In genomic region chr2:174581543-174581942, GRCh38 we compare ENCODE assay signal across 13 cellular contexts. TPM values are rescaled to one million over a fixed set of nuclear protein-coding genes. Genes with fewer than 3 reads are reported as not detected.
DNase-seq lines count a peak whose midpoint lies in the region; ATAC-seq lines count a peak whose summit lies in the region.
"Had no signal": no experiment of that assay in that cellular context is flagged by ENCODE, and none has a peak within 500 bp of the region (broad histone marks: within the 10 kb centered on the region; RNA-seq: fewer than 3 reads in every experiment).

No MANE protein-coding gene starts in this region.

- CTCF ChIA-PET in activated CD8-positive, alpha-beta memory T cell treated with anti-CD3 and anti-CD28 coated beads, Interleukin-2, amount 10 ng/mL, durations not matched to agents 7 days and 5 days (lab: Charles Lee) = interaction anchor here (0.7 to 5.6 kb wide), 7 partner anchors 8 to 118 kb away, joined by 3 to 40 read pairs (median 3); no protein-coding TSS in a partner anchor

- H3K9me3 Mint-ChIP-seq in activated CD8-positive, alpha-beta memory T cell treated with anti-CD3 and anti-CD28 coated beads, Interleukin-2, amount 10 ng/mL, durations not matched to agents 7 days and 5 days (ENCODE audit: low read depth) = no peaks in the 10 kb centered on the region

- peak; percentile 35 for ATAC-seq in activated CD8-positive, alpha-beta memory T cell treated with anti-CD3 and anti-CD28 coated beads, Interleukin-2, amount 10 ng/mL, durations not matched to agents 7 days and 5 days
- ATAC-seq in HG03460 (IDR thresholded peaks at IDR 0.05; ENCODE audit: unreplicated experiment) = peak; percentile 53
- ATAC-seq: lower lobe of right lung had no signal

- no peaks in the 10 kb centered on the region for H3K27me3 Mint-ChIP-seq in activated CD8-positive, alpha-beta memory T cell treated with anti-CD3 and anti-CD28 coated beads, Interleukin-2, amount 10 ng/mL, durations not matched to agents 7 days and 5 days

- peaks cover 71% of the 10 kb centered on the region for H3K36me3 Mint-ChIP-seq in activated CD8-positive, alpha-beta memory T cell treated with anti-CD3 and anti-CD28 coated beads, Interleukin-2, amount 10 ng/mL, durations not matched to agents 7 days and 5 days

- peaks cover 79% of the 10 kb centered on the region for H3K4me1 Mint-ChIP-seq in activated CD8-positive, alpha-beta memory T cell treated with anti-CD3 and anti-CD28 coated beads, Interleukin-2, amount 10 ng/mL, durations not matched to agents 7 days and 5 days

- H3K27ac ChIP-seq in cingulate gyrus (ENCODE audit: low read depth, low read length) (peak overlapping the region; percentile 67), substantia nigra (ENCODE audit: low read depth, low read length, poor library complexity, severe bottlenecking) (peak overlapping the region; percentile 87)
- H3K27ac ChIP-seq: lower lobe of right lung had no signal

- H3K4me3 Mint-ChIP-seq in activated CD8-positive, alpha-beta memory T cell treated with anti-CD3 and anti-CD28 coated beads, Interleukin-2, amount 10 ng/mL, durations not matched to agents 7 days and 5 days = no peak overlapping the region

- no peak for DNase-seq in activated CD8-positive, alpha-beta memory T cell treated with anti-CD3 and anti-CD28 coated beads, Interleukin-2, amount 10 ng/mL, durations not matched to agents 7 days and 5 days
- no peak for DNase-seq in activated CD8-positive, alpha-beta memory T cell treated with anti-CD3 and anti-CD28 coated beads, Interleukin-2, amount 50 U/mL, for 4 hours
- DNase-seq in substantia nigra (lab: John Stamatoyannopoulos, UW) = no peak
- no peak for DNase-seq in effector CD4-positive, alpha-beta T cell
- no peak for DNase-seq in HCEC 1CT
- DNase-seq in hippocampal formation (lab: John Stamatoyannopoulos, UW) = no peak
- DNase-seq: activated CD8-positive, alpha-beta memory T cell treated with anti-CD3 and anti-CD28 coated beads for 24 hours; dermis blood vessel endothelial cell; lower lobe of right lung; NCI-H1417; NCI-H526 treated with DMSO at 0.1 percent for 48 hours had no signal

- H3K27ac Mint-ChIP-seq in activated CD8-positive, alpha-beta memory T cell treated with anti-CD3 and anti-CD28 coated beads, Interleukin-2, amount 10 ng/mL, durations not matched to agents 7 days and 5 days = peak overlapping the region; percentile 67

RNA-seq across cellular contexts. Expression of gene WIPF1, which starts 16.1 kb away (rescaled TPM):
- total RNA-seq in activated CD8-positive, alpha-beta memory T cell treated with anti-CD3 and anti-CD28 coated beads, Interleukin-2, amount 10 ng/mL, durations not matched to agents 7 days and 5 days = 100 to 1,000 TPM; 465 to 588 TPM
